Comparison of ENCODE assay signal across 1 cellular context in the genomic region with DNA sequence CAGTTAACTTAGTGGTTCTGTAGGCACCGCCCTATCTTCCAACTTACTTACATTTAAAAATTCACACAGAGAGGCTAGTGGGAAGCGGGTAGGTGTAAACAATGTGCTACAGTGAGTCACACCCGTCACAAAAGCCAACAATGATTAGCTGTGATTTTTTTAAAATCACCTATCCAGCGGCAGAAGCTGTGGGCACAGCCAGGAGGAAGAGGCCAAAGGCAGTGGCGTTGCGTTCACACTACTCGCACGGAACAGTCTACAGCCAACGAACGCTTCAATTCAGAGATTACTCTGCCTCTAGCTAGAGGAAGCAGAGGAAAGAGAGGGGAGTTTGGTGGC.
TF ChIP-seq lines count a peak whose summit lies in the region.

No MANE protein-coding gene starts in this region.

TF ChIP-seq in GM23338, 12 proteins besides CTCF, POLR2A, EP300 and RAD21 (continued from another document):
- TF ChIP-seq, protein P1, sequence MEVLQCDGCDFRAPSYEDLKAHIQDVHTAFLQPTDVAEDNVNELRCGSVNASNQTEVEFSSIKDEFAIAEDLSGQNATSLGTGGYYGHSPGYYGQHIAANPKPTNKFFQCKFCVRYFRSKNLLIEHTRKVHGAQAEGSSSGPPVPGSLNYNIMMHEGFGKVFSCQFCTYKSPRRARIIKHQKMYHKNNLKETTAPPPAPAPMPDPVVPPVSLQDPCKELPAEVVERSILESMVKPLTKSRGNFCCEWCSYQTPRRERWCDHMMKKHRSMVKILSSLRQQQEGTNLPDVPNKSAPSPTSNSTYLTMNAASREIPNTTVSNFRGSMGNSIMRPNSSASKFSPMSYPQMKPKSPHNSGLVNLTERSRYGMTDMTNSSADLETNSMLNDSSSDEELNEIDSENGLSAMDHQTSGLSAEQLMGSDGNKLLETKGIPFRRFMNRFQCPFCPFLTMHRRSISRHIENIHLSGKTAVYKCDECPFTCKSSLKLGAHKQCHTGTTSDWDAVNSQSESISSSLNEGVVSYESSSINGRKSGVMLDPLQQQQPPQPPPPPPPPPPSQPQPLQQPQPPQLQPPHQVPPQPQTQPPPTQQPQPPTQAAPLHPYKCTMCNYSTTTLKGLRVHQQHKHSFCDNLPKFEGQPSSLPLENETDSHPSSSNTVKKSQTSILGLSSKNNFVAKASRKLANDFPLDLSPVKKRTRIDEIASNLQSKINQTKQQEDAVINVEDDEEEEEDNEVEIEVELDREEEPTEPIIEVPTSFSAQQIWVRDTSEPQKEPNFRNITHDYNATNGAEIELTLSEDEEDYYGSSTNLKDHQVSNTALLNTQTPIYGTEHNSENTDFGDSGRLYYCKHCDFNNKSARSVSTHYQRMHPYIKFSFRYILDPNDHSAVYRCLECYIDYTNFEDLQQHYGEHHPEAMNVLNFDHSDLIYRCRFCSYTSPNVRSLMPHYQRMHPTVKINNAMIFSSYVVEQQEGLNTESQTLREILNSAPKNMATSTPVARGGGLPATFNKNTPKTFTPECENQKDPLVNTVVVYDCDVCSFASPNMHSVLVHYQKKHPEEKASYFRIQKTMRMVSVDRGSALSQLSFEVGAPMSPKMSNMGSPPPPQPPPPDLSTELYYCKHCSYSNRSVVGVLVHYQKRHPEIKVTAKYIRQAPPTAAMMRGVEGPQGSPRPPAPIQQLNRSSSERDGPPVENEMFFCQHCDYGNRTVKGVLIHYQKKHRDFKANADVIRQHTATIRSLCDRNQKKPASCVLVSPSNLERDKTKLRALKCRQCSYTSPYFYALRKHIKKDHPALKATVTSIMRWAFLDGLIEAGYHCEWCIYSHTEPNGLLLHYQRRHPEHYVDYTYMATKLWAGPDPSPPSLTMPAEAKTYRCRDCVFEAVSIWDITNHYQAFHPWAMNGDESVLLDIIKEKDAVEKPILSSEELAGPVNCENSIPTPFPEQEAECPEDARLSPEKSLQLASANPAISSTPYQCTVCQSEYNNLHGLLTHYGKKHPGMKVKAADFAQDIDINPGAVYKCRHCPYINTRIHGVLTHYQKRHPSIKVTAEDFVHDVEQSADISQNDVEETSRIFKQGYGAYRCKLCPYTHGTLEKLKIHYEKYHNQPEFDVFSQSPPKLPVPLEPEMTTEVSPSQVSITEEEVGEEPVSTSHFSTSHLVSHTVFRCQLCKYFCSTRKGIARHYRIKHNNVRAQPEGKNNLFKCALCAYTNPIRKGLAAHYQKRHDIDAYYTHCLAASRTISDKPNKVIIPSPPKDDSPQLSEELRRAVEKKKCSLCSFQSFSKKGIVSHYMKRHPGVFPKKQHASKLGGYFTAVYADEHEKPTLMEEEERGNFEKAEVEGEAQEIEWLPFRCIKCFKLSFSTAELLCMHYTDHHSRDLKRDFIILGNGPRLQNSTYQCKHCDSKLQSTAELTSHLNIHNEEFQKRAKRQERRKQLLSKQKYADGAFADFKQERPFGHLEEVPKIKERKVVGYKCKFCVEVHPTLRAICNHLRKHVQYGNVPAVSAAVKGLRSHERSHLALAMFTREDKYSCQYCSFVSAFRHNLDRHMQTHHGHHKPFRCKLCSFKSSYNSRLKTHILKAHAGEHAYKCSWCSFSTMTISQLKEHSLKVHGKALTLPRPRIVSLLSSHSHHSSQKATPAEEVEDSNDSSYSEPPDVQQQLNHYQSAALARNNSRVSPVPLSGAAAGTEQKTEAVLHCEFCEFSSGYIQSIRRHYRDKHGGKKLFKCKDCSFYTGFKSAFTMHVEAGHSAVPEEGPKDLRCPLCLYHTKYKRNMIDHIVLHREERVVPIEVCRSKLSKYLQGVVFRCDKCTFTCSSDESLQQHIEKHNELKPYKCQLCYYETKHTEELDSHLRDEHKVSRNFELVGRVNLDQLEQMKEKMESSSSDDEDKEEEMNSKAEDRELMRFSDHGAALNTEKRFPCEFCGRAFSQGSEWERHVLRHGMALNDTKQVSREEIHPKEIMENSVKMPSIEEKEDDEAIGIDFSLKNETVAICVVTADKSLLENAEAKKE (CRISPR knock-in tag; IDR thresholded peaks at IDR 0.05), result no peak
- no peak for TF ChIP-seq EZH2 (IDR thresholded peaks at IDR 0.05; ENCODE audit: low read depth, unreplicated experiment)
- no peak for TF ChIP-seq CREB1 (CRISPR knock-in tag; IDR thresholded peaks at IDR 0.05; ENCODE audit: low read depth)
- TF ChIP-seq, protein P2, sequence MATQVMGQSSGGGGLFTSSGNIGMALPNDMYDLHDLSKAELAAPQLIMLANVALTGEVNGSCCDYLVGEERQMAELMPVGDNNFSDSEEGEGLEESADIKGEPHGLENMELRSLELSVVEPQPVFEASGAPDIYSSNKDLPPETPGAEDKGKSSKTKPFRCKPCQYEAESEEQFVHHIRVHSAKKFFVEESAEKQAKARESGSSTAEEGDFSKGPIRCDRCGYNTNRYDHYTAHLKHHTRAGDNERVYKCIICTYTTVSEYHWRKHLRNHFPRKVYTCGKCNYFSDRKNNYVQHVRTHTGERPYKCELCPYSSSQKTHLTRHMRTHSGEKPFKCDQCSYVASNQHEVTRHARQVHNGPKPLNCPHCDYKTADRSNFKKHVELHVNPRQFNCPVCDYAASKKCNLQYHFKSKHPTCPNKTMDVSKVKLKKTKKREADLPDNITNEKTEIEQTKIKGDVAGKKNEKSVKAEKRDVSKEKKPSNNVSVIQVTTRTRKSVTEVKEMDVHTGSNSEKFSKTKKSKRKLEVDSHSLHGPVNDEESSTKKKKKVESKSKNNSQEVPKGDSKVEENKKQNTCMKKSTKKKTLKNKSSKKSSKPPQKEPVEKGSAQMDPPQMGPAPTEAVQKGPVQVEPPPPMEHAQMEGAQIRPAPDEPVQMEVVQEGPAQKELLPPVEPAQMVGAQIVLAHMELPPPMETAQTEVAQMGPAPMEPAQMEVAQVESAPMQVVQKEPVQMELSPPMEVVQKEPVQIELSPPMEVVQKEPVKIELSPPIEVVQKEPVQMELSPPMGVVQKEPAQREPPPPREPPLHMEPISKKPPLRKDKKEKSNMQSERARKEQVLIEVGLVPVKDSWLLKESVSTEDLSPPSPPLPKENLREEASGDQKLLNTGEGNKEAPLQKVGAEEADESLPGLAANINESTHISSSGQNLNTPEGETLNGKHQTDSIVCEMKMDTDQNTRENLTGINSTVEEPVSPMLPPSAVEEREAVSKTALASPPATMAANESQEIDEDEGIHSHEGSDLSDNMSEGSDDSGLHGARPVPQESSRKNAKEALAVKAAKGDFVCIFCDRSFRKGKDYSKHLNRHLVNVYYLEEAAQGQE (IDR thresholded peaks at IDR 0.05; ENCODE audit: unreplicated experiment), result no peak
